Comparison of ENCODE assay signal across 1 cellular context in the genomic region with DNA sequence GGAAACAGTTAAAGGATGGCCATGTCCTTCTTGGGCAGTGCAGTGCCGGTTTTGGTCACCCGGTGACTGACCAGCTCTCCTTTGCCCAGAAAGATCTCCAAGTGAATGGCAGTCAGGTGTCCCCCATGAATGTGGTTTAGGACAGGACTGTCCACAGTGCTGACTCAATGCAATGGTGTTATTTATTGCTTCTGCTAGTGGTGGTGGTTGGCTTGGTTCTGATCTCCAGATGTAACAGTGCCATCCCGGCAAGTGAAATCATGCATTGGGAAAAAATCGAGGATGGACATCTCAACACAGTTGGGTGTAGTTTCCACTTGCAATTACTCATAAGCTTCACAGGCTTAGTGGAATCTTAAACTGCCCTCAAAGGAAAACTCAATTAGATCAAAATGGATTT.
TF ChIP-seq lines count a peak whose summit lies in the region.

No MANE protein-coding gene starts in this region.

TF ChIP-seq in SK-N-SH, 30 proteins besides CTCF, POLR2A, EP300 and RAD21 (continued from another document):
- TF ChIP-seq REST (IDR thresholded peaks at IDR 0.05; ENCODE audit: low read depth, low read length): peak; percentile 49; the same call in 1 of the 2 replicates
